17 cellular contexts compared by ENCODE assay signal in the genomic region with DNA sequence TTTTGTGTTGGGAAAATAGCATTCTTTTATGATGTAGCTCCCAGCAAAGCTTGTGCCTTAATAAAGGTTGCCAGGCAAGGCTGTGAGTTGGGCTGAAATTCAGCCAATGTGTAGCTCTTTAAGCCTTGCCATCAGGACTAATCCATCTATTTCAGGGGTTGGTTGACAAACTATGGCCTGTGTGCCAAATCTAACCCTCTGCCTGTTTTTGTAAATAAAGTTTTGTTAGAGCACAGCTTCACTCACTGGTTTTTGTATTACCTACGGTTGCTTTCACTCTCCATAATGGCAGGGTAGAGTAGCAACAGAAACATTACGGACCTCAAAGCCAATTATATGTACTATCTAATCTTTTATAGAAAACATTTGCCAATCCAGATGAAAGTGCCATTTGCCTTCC.
A peak's percentile ranks its signal among the peaks of the same experiment; 100 is the strongest.
DNase-seq lines count a peak whose midpoint lies in the region; ATAC-seq and TF ChIP-seq lines count a peak whose summit lies in the region.
"Had no signal": no experiment of that assay in that cellular context is flagged by ENCODE, and none has a peak within 500 bp of the region (broad histone marks: within the 10 kb centered on the region; RNA-seq: fewer than 3 reads in every experiment).

No MANE protein-coding gene starts in this region.

- H3K27me3 Mint-ChIP-seq in glutamatergic neuron (ENCODE audit: unreplicated experiment), result no peaks in the 10 kb centered on the region
- no peaks in the 10 kb centered on the region for H3K27me3 Mint-ChIP-seq in activated CD4-positive, alpha-beta T cell treated with anti-CD3 and anti-CD28 coated beads, Interleukin-2, amount 10 ng/mL, durations not matched to agents 7 days and 5 days
- H3K27me3 Mint-ChIP-seq: CD4-positive, alpha-beta T cell had no signal

- ATAC-seq in left colon, result no peak
- ATAC-seq: HCT116 had no signal

- H3K9me3 Mint-ChIP-seq in glutamatergic neuron (ENCODE audit: unreplicated experiment), result no peaks in the 10 kb centered on the region
- no peaks in the 10 kb centered on the region for H3K9me3 Mint-ChIP-seq in activated CD4-positive, alpha-beta T cell treated with anti-CD3 and anti-CD28 coated beads, Interleukin-2, amount 10 ng/mL, durations not matched to agents 7 days and 5 days
- H3K9me3 Mint-ChIP-seq: CD4-positive, alpha-beta T cell had no signal

- TF ChIP-seq CTCF in glutamatergic neuron (IDR thresholded peaks at IDR 0.05; ENCODE audit: partially characterized antibody, unreplicated experiment), result no peak

- POLR2A ChIA-PET in activated CD4-positive, alpha-beta T cell treated with anti-CD3 and anti-CD28 coated beads, Interleukin-2, amount 10 ng/mL, durations not matched to agents 7 days and 5 days (lab: Charles Lee), result no interaction called here

- peak; percentile 84 for DNase-seq in NCI-H2029 (lab: John Stamatoyannopoulos, UW)
- DNase-seq in NCI-H446 (lab: John Stamatoyannopoulos, UW), result peak; percentile 64 to 87
- DNase-seq in RPMI8226, result peak; percentile 53
- DNase-seq in glutamatergic neuron, result no peak
- no peak for DNase-seq in stimulated activated CD4-positive, alpha-beta T cell treated with anti-CD3 and anti-CD28 coated beads, Interleukin-4, amount 100 ng/mL, for 4 hours
- no peak for DNase-seq in activated CD4-positive, alpha-beta T cell treated with anti-CD3 and anti-CD28 coated beads, Interleukin-2, amount 10 ng/mL, durations not matched to agents 7 days and 5 days
- no peak for DNase-seq in left colon
- DNase-seq: CD4-positive, alpha-beta T cell; COR-L47; DMS 273 treated with DMSO at 0.1 percent for 48 hours; GOT3; NCI-H1105 treated with DMSO at 0.1 percent for 48 hours; NCI-H526 treated with DMSO at 0.1 percent for 48 hours; Right ventricle myocardium superior; SK-N-SH had no signal

- peaks cover 5% of the 10 kb centered on the region for H3K36me3 Mint-ChIP-seq in glutamatergic neuron (ENCODE audit: unreplicated experiment)
- no peaks in the 10 kb centered on the region for H3K36me3 Mint-ChIP-seq in activated CD4-positive, alpha-beta T cell treated with anti-CD3 and anti-CD28 coated beads, Interleukin-2, amount 10 ng/mL, durations not matched to agents 7 days and 5 days (ENCODE audit: low read depth)

- peak overlapping the region; percentile 16 for H3K4me3 Mint-ChIP-seq in glutamatergic neuron (ENCODE audit: unreplicated experiment)
- no peak overlapping the region for H3K4me3 Mint-ChIP-seq in activated CD4-positive, alpha-beta T cell treated with anti-CD3 and anti-CD28 coated beads, Interleukin-2, amount 10 ng/mL, durations not matched to agents 7 days and 5 days
- H3K4me3 Mint-ChIP-seq: CD4-positive, alpha-beta T cell; T-helper 2 cell treated with Interferon-gamma antibody and Interleukin-4, amounts not matched to agents 5 μg/mL and 100 μg/mL, for 36 hours had no signal

- intact Hi-C loops in left colon (cut with DNase I, micrococcal nuclease), result no loop called here

- peaks cover 8% of the 10 kb centered on the region for H3K4me1 Mint-ChIP-seq in glutamatergic neuron (ENCODE audit: low read depth, unreplicated experiment)
- no peaks in the 10 kb centered on the region for H3K4me1 Mint-ChIP-seq in activated CD4-positive, alpha-beta T cell treated with anti-CD3 and anti-CD28 coated beads, Interleukin-2, amount 10 ng/mL, durations not matched to agents 7 days and 5 days

- no peak overlapping the region for H3K27ac Mint-ChIP-seq in glutamatergic neuron (ENCODE audit: unreplicated experiment)
- no peak overlapping the region for H3K27ac Mint-ChIP-seq in activated CD4-positive, alpha-beta T cell treated with anti-CD3 and anti-CD28 coated beads, Interleukin-2, amount 10 ng/mL, durations not matched to agents 7 days and 5 days
- H3K27ac Mint-ChIP-seq: CD4-positive, alpha-beta T cell; T-helper 2 cell treated with Interferon-gamma antibody and Interleukin-4, amounts not matched to agents 5 μg/mL and 100 μg/mL, for 36 hours had no signal

- CTCF ChIA-PET in activated CD4-positive, alpha-beta T cell treated with anti-CD3 and anti-CD28 coated beads, Interleukin-2, amount 10 ng/mL, durations not matched to agents 7 days and 5 days (lab: Charles Lee), result no interaction called here

Comparison
In these comparisons a context has a peak if more than half of its experiments do, and no peak if none do; other contexts are left out.
1. DNase-seq: peak in NCI-H2029 (single experiment), NCI-H446 (2 of 2) and RPMI8226 (single experiment); none in glutamatergic neuron (single experiment), stimulated activated CD4-positive, alpha-beta T cell treated with anti-CD3 and anti-CD28 coated beads, Interleukin-4, amount 100 ng/mL, for 4 hours (0 of 2), activated CD4-positive, alpha-beta T cell treated with anti-CD3 and anti-CD28 coated beads, Interleukin-2, amount 10 ng/mL, durations not matched to agents 7 days and 5 days (single experiment) and left colon (0 of 2).